8 cellular contexts compared by ENCODE assay signal in the genomic region with DNA sequence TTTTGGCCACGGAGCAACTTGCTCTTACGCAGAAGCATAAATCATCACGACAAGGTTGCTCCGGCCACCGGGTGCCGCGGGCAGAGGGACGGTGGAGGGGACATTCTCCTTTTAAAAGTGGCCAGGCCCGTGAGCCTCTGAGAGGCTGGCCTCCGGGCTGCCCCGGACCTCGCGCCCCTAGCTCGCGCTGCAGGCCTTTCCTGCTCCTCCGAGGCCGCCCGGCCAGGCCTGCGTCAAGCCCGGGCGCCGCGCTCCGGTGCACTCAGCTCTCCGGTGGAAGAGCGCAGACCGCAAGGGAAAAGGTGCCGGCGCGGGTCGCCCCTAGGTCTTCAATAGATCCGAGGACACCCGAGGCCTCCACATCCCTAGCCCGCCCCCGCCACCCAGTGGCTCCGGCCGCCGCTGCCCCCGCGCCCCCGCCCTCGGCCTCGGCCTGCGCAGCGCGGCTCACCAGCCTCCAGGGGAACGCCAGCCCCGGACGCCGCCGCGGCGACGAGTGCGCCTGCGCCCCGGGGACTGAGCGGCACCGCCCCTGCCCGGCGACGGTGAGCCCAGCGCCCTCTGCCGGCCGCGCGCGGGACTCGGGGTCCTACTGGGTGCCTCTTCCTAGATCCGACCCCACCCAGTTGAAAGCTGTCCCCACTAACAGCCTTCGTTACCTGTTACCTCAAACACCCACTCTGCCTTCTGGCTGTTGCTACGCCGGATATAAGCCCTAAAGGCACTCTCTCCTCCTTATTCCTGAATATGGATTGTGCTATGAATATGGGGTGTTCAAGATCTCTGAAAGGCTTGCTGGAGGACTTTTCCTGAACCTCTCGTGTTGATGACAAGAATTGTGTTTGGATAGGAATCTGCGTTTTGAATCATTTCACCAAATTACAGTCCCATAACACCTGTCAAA. TPM values are rescaled to one million over a fixed set of nuclear protein-coding genes. Genes with fewer than 3 reads are reported as not detected.
DNase-seq lines count a peak whose midpoint lies in the region; ATAC-seq and TF ChIP-seq lines count a peak whose summit lies in the region.

LYRM9 (minus strand) TSS at position 500 of the 904 bp plus-strand sequence. CDS start 10,671 bp downstream, outside the sequence.

- no peaks in the 10 kb centered on the region for H3K9me2 ChIP-seq in neural cell (ENCODE audit: insufficient read depth, low read length)

- peak; percentile 98 for TF ChIP-seq CTCF in neural cell (IDR thresholded peaks at IDR 0.05; ENCODE audit: poor library complexity, severe bottlenecking)
- peak in 5 of 7 experiments; percentile 61 to 94 (median 85) for TF ChIP-seq CTCF in stomach (IDR thresholded peaks at IDR 0.05)

- peak within 1 kb of the TSS; percentile 85 for H3K9ac ChIP-seq in neural cell (ENCODE audit: low read length)

- peak within 1 kb of the TSS; percentile 83 for H2AFZ ChIP-seq in neural cell (ENCODE audit: low read depth, low read length)

- H3K9me3 ChIP-seq in neural cell (ENCODE audit: low read length) (no peaks in the 10 kb centered on the region), stomach (no peaks in the 10 kb centered on the region)

- no peaks in the 10 kb centered on the region for H3F3A ChIP-seq in neural cell (ENCODE audit: insufficient read depth, low read length, poor library complexity, severe bottlenecking)

- 1 to 2% (median 1%) methylated on average over 29 to 75 of the region's 75 CpGs for WGBS in stomach, 5 donors

- peak within 1 kb of the TSS; percentile 77 for H3K27ac ChIP-seq in neural cell (ENCODE audit: low read length)
- H3K27ac ChIP-seq in stomach, result peak within 1 kb of the TSS; percentile 78 to 90 (median 87)

- H4K20me1 ChIP-seq in neural cell (ENCODE audit: insufficient read depth), result no peaks in the 10 kb centered on the region

- no peaks in the 10 kb centered on the region for H3K27me3 ChIP-seq in neural cell (ENCODE audit: insufficient read depth, low read depth, low read length)
- no peaks in the 10 kb centered on the region for H3K27me3 ChIP-seq in stomach

- H3K36me3 ChIP-seq in neural cell (ENCODE audit: insufficient read depth, low read length) (no peaks in the 10 kb centered on the region), stomach (no peaks in the 10 kb centered on the region)

- intact Hi-C loops in stomach (cut with DNase I; ENCODE audit: low total_unique reads), result loop anchor here (10.0 kb wide), 1 partner anchor 352 kb away; no protein-coding TSS in a partner anchor

- TF ChIP-seq EP300 in neural cell (conservative IDR thresholded peaks at IDR 0.05; ENCODE audit: poor library complexity, severe bottlenecking), result peak; percentile 14
- no peak for TF ChIP-seq EP300 in stomach (IDR thresholded peaks at IDR 0.05)

- DNase-seq in EL (peak; percentile 86), LHCN-M2 (ENCODE audit: low read depth) (peak; percentile 79), RPMI8226 (peak; percentile 85), fibroblast of the conjunctiva (ENCODE audit: low read depth) (peak; percentile 72), stomach (peak; percentile 94)
- peak; percentile 97 for DNase-seq in activated effector memory CD4-positive, alpha-beta T cell treated with anti-CD3 and anti-CD28 coated beads, Interleukin-2, amount 50 U/mL, for 16 hours

- H3K4me1 ChIP-seq in stomach, result peaks cover 6 to 30% (median 15%) of the 10 kb centered on the region in 4 donors

- no peak for TF ChIP-seq POLR2A in stomach (IDR thresholded peaks at IDR 0.05)

- TF ChIP-seq RAD21 in neural cell (conservative IDR thresholded peaks at IDR 0.05), result peak; percentile 72

- H3K4me3 ChIP-seq in neural cell (ENCODE audit: low read length) (peak within 1 kb of the TSS; percentile 88), stomach (peak within 1 kb of the TSS; percentile 63 to 81 (median 70))

- H3K79me2 ChIP-seq in neural cell (replicated peaks; ENCODE audit: insufficient read depth, low read length), result no peaks in the 10 kb centered on the region

- ATAC-seq in GM21825 (IDR thresholded peaks at IDR 0.05; ENCODE audit: unreplicated experiment), result peak; percentile 93

- peak within 1 kb of the TSS; percentile 78 for H3K4me2 ChIP-seq in neural cell (ENCODE audit: low read length)

TF ChIP-seq in neural cell, 6 proteins besides CTCF, POLR2A, EP300 and RAD21:
- TF ChIP-seq EZH2 (IDR thresholded peaks at IDR 0.05; ENCODE audit: borderline replicate concordance, insufficient read depth, low read length, poor library complexity, severe bottlenecking) (no peak), POLR2AphosphoS5 (IDR thresholded peaks at IDR 0.05) (peak; percentile 94), MXI1 (conservative IDR thresholded peaks at IDR 0.05; ENCODE audit: poor library complexity, severe bottlenecking) (peak; percentile 48), SMC3 (conservative IDR thresholded peaks at IDR 0.05; ENCODE audit: poor library complexity) (peak; percentile 84), REST (IDR thresholded peaks at IDR 0.05; ENCODE audit: borderline replicate concordance) (no peak), TAF1 (IDR thresholded peaks at IDR 0.05; ENCODE audit: low read depth) (no peak)

RNA-seq across cellular contexts. Expression of gene LYRM9, which starts in this region (rescaled TPM):
- total RNA-seq in LHCN-M2 (2014; rRNA removed) (4.8 and 8.0 TPM in 2 replicates), stomach (10 to 100 TPM in 3 of 5 donors, 1 to 10 TPM in 1, under 1 TPM in 1; 0.58 to 20.3 (median 11.6) TPM)
- 6.6 TPM for polyA plus RNA-seq in LHCN-M2 (2012)
- polyA plus RNA-seq in neural cell (80.4 and 83.8 TPM in 2 replicates), stomach (10 to 100 TPM in 2 of 3 donors, 1 to 10 TPM in 1; 8.6 to 12.5 (median 11.5) TPM)
- 33.1 and 48.0 TPM in 2 replicates for polyA minus RNA-seq in neural cell

Comparison
In these comparisons a context has a peak if more than half of its experiments do, and no peak if none do; other contexts are left out.
1. Peak in every context shown above with its lines: DNase-seq, ATAC-seq, H3K4me3 ChIP-seq and H3K27ac ChIP-seq.